Comparison of ENCODE assay signal across 8 cellular contexts in the genomic region with DNA sequence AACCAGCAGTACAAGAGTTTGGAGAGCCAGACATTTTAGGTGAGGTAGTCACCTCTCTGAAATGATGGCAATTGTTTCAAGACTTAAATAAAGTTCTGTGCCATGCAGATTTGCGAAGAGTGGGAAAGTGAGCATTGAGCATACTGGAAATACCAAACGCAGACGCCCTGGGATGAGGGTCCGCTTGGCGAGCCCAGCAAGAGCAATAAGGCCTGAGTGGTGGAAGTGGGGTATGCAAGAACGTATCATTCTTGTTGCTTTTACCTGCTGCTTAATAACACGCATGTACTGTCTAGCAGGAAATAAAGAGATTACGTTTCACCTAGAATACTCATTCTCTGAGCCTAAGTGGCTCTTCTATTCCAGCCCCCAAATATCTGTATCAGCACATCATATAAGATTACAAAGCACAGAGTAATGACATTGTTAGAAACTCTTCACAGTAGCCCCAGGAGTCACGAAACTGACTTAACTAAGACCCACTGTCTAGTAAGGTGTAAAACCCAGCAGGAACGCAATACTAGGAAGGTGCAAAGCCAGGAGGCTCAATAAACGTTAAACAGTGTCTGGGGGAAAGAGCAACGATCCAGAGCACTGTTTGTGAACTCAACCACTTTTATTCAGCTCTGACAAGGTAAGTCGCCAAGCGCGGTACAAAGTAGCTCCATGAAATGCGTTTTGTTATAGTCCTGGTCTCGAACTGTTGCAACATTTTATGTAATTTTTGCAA. TPM values are rescaled to one million over a fixed set of nuclear protein-coding genes. Genes with fewer than 3 reads are reported as not detected.
A peak's percentile ranks its signal among the peaks of the same experiment; 100 is the strongest.
DNase-seq lines count a peak whose midpoint lies in the region; ATAC-seq and TF ChIP-seq lines count a peak whose summit lies in the region.

No MANE protein-coding gene starts in this region.

- H3K27me3 Mint-ChIP-seq in effector memory CD8-positive, alpha-beta T cell = no peaks in the 10 kb centered on the region
- H3K27me3 Mint-ChIP-seq in natural killer cell treated with Interleukin-12 subunit alpha and Interleukin-12 subunit beta and Interleukin-15 and Interleukin-18, amount 100 ng/mL, for 72 hours = no peaks in the 10 kb centered on the region

- peaks cover 17 to 40% of the 10 kb centered on the region in 2 donors for H3K4me1 Mint-ChIP-seq in effector memory CD8-positive, alpha-beta T cell (ENCODE audit: low read depth in 2 of 2)
- peaks cover 29 to 58% of the 10 kb centered on the region in 2 donors for H3K4me1 Mint-ChIP-seq in natural killer cell treated with Interleukin-12 subunit alpha and Interleukin-12 subunit beta and Interleukin-15 and Interleukin-18, amount 100 ng/mL, for 72 hours (ENCODE audit: low read depth in 2 of 2)

- peak; percentile 1 for ATAC-seq in effector memory CD8-positive, alpha-beta T cell (replicated peaks)
- peak in 1 of 2 donors; percentile 1 for ATAC-seq in natural killer cell treated with Interleukin-12 subunit alpha and Interleukin-12 subunit beta and Interleukin-15 and Interleukin-18, amount 100 ng/mL, for 72 hours
- no peak for ATAC-seq in omental fat pad (ENCODE audit: low FRiP score)
- no peak for ATAC-seq in GM18858 (IDR thresholded peaks at IDR 0.05; ENCODE audit: unreplicated experiment)

- no peaks in the 10 kb centered on the region for H3K27me3 ChIP-seq in SJSA1 (replicated peaks)

- DNase-seq in NCI-H510A (lab: John Stamatoyannopoulos, UW) (peak; percentile 1), NCI-H510A treated with DMSO at 0.1 percent for 48 hours (lab: John Stamatoyannopoulos, UW) (no peak), SJSA1 (ENCODE audit: low read depth in 1 of 2, low spot score in 2 of 2) (no peak), omental fat pad (ENCODE audit: low spot score) (no peak), GDM1 (lab: John Stamatoyannopoulos, UW) (no peak)
- peak in 1 of 3 experiments; percentile 12 for DNase-seq in effector memory CD8-positive, alpha-beta T cell
- DNase-seq in natural killer cell treated with Interleukin-12 subunit alpha and Interleukin-12 subunit beta and Interleukin-15 and Interleukin-18, amount 100 ng/mL, for 72 hours (ENCODE audit: low spot score) = no peak

- no peak for TF ChIP-seq CTCF in omental fat pad (IDR thresholded peaks at IDR 0.05)

- H3K4me1 ChIP-seq in SJSA1 (replicated peaks) = peaks cover 13% of the 10 kb centered on the region

- H3K9me3 ChIP-seq in SJSA1 (replicated peaks) = no peaks in the 10 kb centered on the region

- H3K9me3 Mint-ChIP-seq in effector memory CD8-positive, alpha-beta T cell = peaks cover 0 to 8% of the 10 kb centered on the region in 2 donors
- peaks cover 4% of the 10 kb centered on the region for H3K9me3 Mint-ChIP-seq in natural killer cell treated with Interleukin-12 subunit alpha and Interleukin-12 subunit beta and Interleukin-15 and Interleukin-18, amount 100 ng/mL, for 72 hours

- peaks cover 3% of the 10 kb centered on the region; the same call in 1 of the 2 replicates for H3K36me3 ChIP-seq in SJSA1

- peak overlapping the region; percentile 88 to 91 for H3K4me3 Mint-ChIP-seq in effector memory CD8-positive, alpha-beta T cell
- peak overlapping the region; percentile 89 for H3K4me3 Mint-ChIP-seq in natural killer cell treated with Interleukin-12 subunit alpha and Interleukin-12 subunit beta and Interleukin-15 and Interleukin-18, amount 100 ng/mL, for 72 hours

- H3K27ac ChIP-seq in SJSA1 = peak overlapping the region; percentile 91; the same call in 1 of the 2 replicates

- peaks cover 26% of the 10 kb centered on the region for H3K36me3 Mint-ChIP-seq in effector memory CD8-positive, alpha-beta T cell (ENCODE audit: insufficient read depth)
- no peaks in the 10 kb centered on the region for H3K36me3 Mint-ChIP-seq in natural killer cell treated with Interleukin-12 subunit alpha and Interleukin-12 subunit beta and Interleukin-15 and Interleukin-18, amount 100 ng/mL, for 72 hours

- peak overlapping the region; percentile 64 for H3K4me3 ChIP-seq in SJSA1

- peak overlapping the region; percentile 98 for H3K27ac Mint-ChIP-seq in effector memory CD8-positive, alpha-beta T cell
- peak overlapping the region; percentile 93 to 98 for H3K27ac Mint-ChIP-seq in natural killer cell treated with Interleukin-12 subunit alpha and Interleukin-12 subunit beta and Interleukin-15 and Interleukin-18, amount 100 ng/mL, for 72 hours

RNA-seq across cellular contexts. Expression of gene RCBTB2, which starts 1.3 kb away (rescaled TPM):
- 9.3 and 9.4 TPM in 2 replicates for total RNA-seq in SJSA1 (2014; rRNA removed; shearing (Covaris generic))
- 10 to 100 TPM; 29.8 to 31.2 TPM for total RNA-seq in natural killer cell treated with Interleukin-12 subunit alpha and Interleukin-12 subunit beta and Interleukin-15 and Interleukin-18, amount 100 ng/mL, for 72 hours
- total RNA-seq in omental fat pad = 10 to 100 TPM in 3 of 4 donors, 1 to 10 TPM in 1; 6.7 to 30.6 (median 13.0) TPM
